In the genomic region with DNA sequence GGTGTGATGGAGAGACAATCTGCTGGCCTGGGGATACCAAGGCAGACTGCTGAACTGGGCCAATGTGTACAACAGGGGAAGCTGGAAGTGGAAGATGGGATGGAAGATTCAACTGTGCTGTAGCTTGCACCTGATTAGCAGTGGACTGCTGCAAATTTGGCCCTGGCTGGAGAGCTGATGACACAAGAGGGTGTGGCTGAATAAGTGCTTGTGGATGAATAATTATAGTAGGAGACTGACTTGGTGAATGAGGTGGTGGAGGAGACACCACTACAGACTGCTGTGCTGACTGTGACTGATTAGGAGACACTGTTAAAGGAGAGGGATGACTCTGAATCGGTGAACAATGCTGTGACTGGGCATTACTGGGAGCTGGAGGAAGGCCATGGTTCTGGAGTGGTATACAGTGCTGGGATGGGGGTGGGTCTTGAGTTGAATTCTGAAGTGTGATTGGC, we compare ENCODE assay signal across 8 cellular contexts. TPM values are rescaled to one million over a fixed set of nuclear protein-coding genes. Genes with fewer than 3 reads are reported as not detected.
A peak's percentile ranks its signal among the peaks of the same experiment; 100 is the strongest.
DNase-seq lines count a peak whose midpoint lies in the region; ATAC-seq and TF ChIP-seq lines count a peak whose summit lies in the region.

No MANE protein-coding gene starts in this region.

- H3K27ac ChIP-seq in WERI-Rb-1, result no peak overlapping the region

- ATAC-seq in GM18858 (IDR thresholded peaks at IDR 0.05; ENCODE audit: unreplicated experiment) (peak; percentile 44), HG02943 (IDR thresholded peaks at IDR 0.05; ENCODE audit: low read depth, unreplicated experiment) (peak; percentile 32)

- no peak for TF ChIP-seq CTCF in fibroblast of villous mesenchyme (IDR thresholded peaks at IDR 0.05; ENCODE audit: insufficient read depth, low read depth, low read length)
- TF ChIP-seq CTCF in WERI-Rb-1 (IDR thresholded peaks at IDR 0.05; ENCODE audit: low read depth, low read length), result no peak

- H3K4me3 ChIP-seq in fibroblast of villous mesenchyme (ENCODE audit: low read depth, low read length), result no peak overlapping the region
- H3K4me3 ChIP-seq in WERI-Rb-1 (ENCODE audit: low read depth, low read length), result no peak overlapping the region

- DNase-seq in AG20443 (ENCODE audit: low spot score), result peak; percentile 65
- peak; percentile 19 for DNase-seq in OCI-M1 (lab: John Stamatoyannopoulos, UW)
- peak; percentile 12 for DNase-seq in fibroblast of villous mesenchyme (ENCODE audit: low read depth)
- no peak for DNase-seq in WERI-Rb-1
- DNase-seq in mucosa of gallbladder (ENCODE audit: low spot score), result no peak
- no peak for DNase-seq in NCI-H2107 (lab: John Stamatoyannopoulos, UW)

- H3K36me3 ChIP-seq in WERI-Rb-1, result peaks cover 26% of the 10 kb centered on the region

- no peaks in the 10 kb centered on the region for H3K27me3 ChIP-seq in WERI-Rb-1 (ENCODE audit: insufficient read depth, low read depth, severe bottlenecking)

- H3K9me3 ChIP-seq in WERI-Rb-1 (ENCODE audit: severe bottlenecking), result no peaks in the 10 kb centered on the region

RNA-seq across cellular contexts. Expression of a gene that starts 52.5 kb away (rescaled TPM):
- total RNA-seq in fibroblast of villous mesenchyme (37.0 and 51.4 TPM in 2 replicates), mucosa of gallbladder (76.5 TPM)

Comparison
In these comparisons a context has a peak if more than half of its experiments do, and no peak if none do; other contexts are left out.
1. DNase-seq: peak in AG20443 (single experiment), OCI-M1 (single experiment) and fibroblast of villous mesenchyme (single experiment); none in WERI-Rb-1 (single experiment), mucosa of gallbladder (single experiment) and NCI-H2107 (single experiment).